ENCODE assay signal across 9 cellular contexts in the genomic region with DNA sequence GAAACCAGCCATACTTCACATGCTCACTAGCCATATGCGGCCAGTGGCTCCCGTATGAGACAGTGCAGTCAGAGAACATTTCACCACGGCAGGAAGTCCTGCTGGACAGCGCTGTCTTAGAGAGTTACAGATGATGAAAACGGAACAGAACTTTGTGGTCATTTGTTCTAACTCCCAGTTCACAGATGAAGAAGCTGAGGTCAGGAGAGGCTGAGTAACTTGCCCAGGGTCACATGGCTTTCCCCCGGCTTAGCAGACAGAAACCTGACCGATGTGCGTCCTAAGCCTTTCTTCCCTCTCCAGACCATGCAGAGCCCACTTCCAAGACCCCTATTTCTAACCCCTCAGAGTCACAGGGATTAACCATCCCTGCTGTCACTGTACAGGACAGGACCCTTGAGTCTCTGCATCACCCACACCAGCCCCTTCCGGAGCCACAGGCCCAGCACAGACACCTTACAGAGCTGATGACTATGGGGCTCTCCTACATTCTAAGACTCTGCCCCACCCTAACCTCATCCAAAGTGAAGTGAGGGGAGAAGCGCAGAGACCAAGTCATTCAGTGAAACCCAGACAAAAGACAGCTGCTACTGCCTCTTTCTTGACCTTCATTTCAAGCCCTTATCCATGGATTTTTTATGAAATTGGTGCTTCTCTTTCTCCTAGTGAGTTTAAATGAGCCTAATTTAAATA.
A peak's percentile ranks its signal among the peaks of the same experiment; 100 is the strongest.
DNase-seq lines count a peak whose midpoint lies in the region; ATAC-seq and TF ChIP-seq lines count a peak whose summit lies in the region.
"Had no signal": no experiment of that assay in that cellular context is flagged by ENCODE, and none has a peak within 500 bp of the region (broad histone marks: within the 10 kb centered on the region; RNA-seq: fewer than 3 reads in every experiment).

No MANE protein-coding gene starts in this region.

- no peak overlapping the region for H3K4me3 ChIP-seq in coronary artery

- TF ChIP-seq CTCF in GM13976 (IDR thresholded peaks at IDR 0.05; ENCODE audit: borderline replicate concordance, control extremely low read depth, extremely low read depth, insufficient read depth, missing control alignments) (no peak), GM20000 (IDR thresholded peaks at IDR 0.05; ENCODE audit: extremely low read depth, missing control alignments) (no peak), coronary artery (IDR thresholded peaks at IDR 0.05) (no peak), chondrocyte (IDR thresholded peaks at IDR 0.05) (no peak)

- CTCF ChIA-PET in activated CD8-positive, alpha-beta T cell treated with anti-CD3 and anti-CD28 coated beads, Interleukin-2, amount 10 ng/mL, durations not matched to agents 7 days and 5 days (lab: Charles Lee): interaction anchor here (0.6 to 4.5 kb wide), 17 partner anchors 8 to 649 kb away, joined by 3 to 48 read pairs (median 5); no protein-coding TSS in a partner anchor

- H3K27ac ChIP-seq in coronary artery: no peak overlapping the region

- in situ Hi-C loops in GM13976 (cut with MboI; ENCODE audit: low sequenced_read_pairs, unreplicated experiment): no loop called here

- peaks cover 11% of the 10 kb centered on the region for H3K27me3 Mint-ChIP-seq in activated CD8-positive, alpha-beta T cell treated with anti-CD3 and anti-CD28 coated beads, Interleukin-2, amount 10 ng/mL, durations not matched to agents 7 days and 5 days (ENCODE audit: low read depth)
- H3K27me3 Mint-ChIP-seq in chondrocyte (ENCODE audit: low read depth): no peaks in the 10 kb centered on the region

- no peak overlapping the region for H3K4me3 Mint-ChIP-seq in activated CD8-positive, alpha-beta T cell treated with anti-CD3 and anti-CD28 coated beads, Interleukin-2, amount 10 ng/mL, durations not matched to agents 7 days and 5 days
- no peak overlapping the region for H3K4me3 Mint-ChIP-seq in chondrocyte (ENCODE audit: unreplicated experiment)

- H3K4me1 Mint-ChIP-seq in activated CD8-positive, alpha-beta T cell treated with anti-CD3 and anti-CD28 coated beads, Interleukin-2, amount 10 ng/mL, durations not matched to agents 7 days and 5 days (ENCODE audit: low read depth): peaks cover 22% of the 10 kb centered on the region
- H3K4me1 Mint-ChIP-seq in chondrocyte (ENCODE audit: low read depth): no peaks in the 10 kb centered on the region

- no peaks in the 10 kb centered on the region for H3K36me3 Mint-ChIP-seq in activated CD8-positive, alpha-beta T cell treated with anti-CD3 and anti-CD28 coated beads, Interleukin-2, amount 10 ng/mL, durations not matched to agents 7 days and 5 days (ENCODE audit: low read depth)
- H3K36me3 Mint-ChIP-seq in chondrocyte (ENCODE audit: low read depth): peaks cover 25% of the 10 kb centered on the region

- peak; percentile 77 for DNase-seq in GM13976 (ENCODE audit: low spot score)
- DNase-seq in GM20000 (ENCODE audit: low spot score): peak; percentile 68
- DNase-seq in activated CD8-positive, alpha-beta T cell treated with anti-CD3 and anti-CD28 coated beads, Interleukin-2, amount 10 ng/mL, durations not matched to agents 7 days and 5 days: no peak
- DNase-seq in COLO829 (ENCODE audit: low spot score): no peak
- DNase-seq in coronary artery (ENCODE audit: low spot score): no peak
- DNase-seq in CD1c-positive myeloid dendritic cell (ENCODE audit: extremely low spot score): no peak
- DNase-seq in chondrocyte (ENCODE audit: low spot score): no peak
- DNase-seq: cerebellar nuclear complex had no signal

- no peaks in the 10 kb centered on the region for H3K9me3 Mint-ChIP-seq in activated CD8-positive, alpha-beta T cell treated with anti-CD3 and anti-CD28 coated beads, Interleukin-2, amount 10 ng/mL, durations not matched to agents 7 days and 5 days (ENCODE audit: insufficient read depth)
- no peaks in the 10 kb centered on the region for H3K9me3 Mint-ChIP-seq in chondrocyte (ENCODE audit: low read depth)

- POLR2A ChIA-PET in activated CD8-positive, alpha-beta T cell treated with anti-CD3 and anti-CD28 coated beads, Interleukin-2, amount 10 ng/mL, durations not matched to agents 7 days and 5 days (lab: Charles Lee): interaction anchor here (1.1 to 1.3 kb wide), 2 partner anchors 9 to 30 kb away, joined by 4 to 6 read pairs; no protein-coding TSS in a partner anchor

- H3K27ac Mint-ChIP-seq in activated CD8-positive, alpha-beta T cell treated with anti-CD3 and anti-CD28 coated beads, Interleukin-2, amount 10 ng/mL, durations not matched to agents 7 days and 5 days: peak overlapping the region; percentile 42
- H3K27ac Mint-ChIP-seq in chondrocyte (ENCODE audit: unreplicated experiment): no peak overlapping the region

- peak; percentile 62 for ATAC-seq in HG03135 (IDR thresholded peaks at IDR 0.05; ENCODE audit: unreplicated experiment)
- ATAC-seq in activated CD8-positive, alpha-beta T cell treated with anti-CD3 and anti-CD28 coated beads, Interleukin-2, amount 10 ng/mL, durations not matched to agents 7 days and 5 days: peak; percentile 31

Comparison
In these comparisons a context has a peak if more than half of its experiments do, and no peak if none do; other contexts are left out.
1. DNase-seq: peak in GM13976 (single experiment) and GM20000 (single experiment); none in activated CD8-positive, alpha-beta T cell treated with anti-CD3 and anti-CD28 coated beads, Interleukin-2, amount 10 ng/mL, durations not matched to agents 7 days and 5 days (single experiment), COLO829 (single experiment), coronary artery (single experiment), CD1c-positive myeloid dendritic cell (single experiment) and chondrocyte (single experiment).